ENCODE assay signal across 8 cellular contexts in genomic region chr3:197297476-197298340, GRCh38. TPM values are rescaled to one million over a fixed set of nuclear protein-coding genes. Genes with fewer than 3 reads are reported as not detected.
A peak's percentile ranks its signal among the peaks of the same experiment; 100 is the strongest.
DNase-seq lines count a peak whose midpoint lies in the region; ATAC-seq and TF ChIP-seq lines count a peak whose summit lies in the region.

No MANE protein-coding gene starts in this region.

- H3K36me3 ChIP-seq in heart right ventricle, result peaks cover 0 to 35% (median 4%) of the 10 kb centered on the region in 9 donors
- peaks cover 0 to 6% (median 0%) of the 10 kb centered on the region in 4 donors for H3K36me3 ChIP-seq in upper lobe of left lung

- no peak for TF ChIP-seq POLR2A in upper lobe of left lung (IDR thresholded peaks at IDR 0.05)

- H3K4me3 ChIP-seq in GM12875 (ENCODE audit: low read depth, low read length), result peak overlapping the region; percentile 91
- peak overlapping the region; percentile 78 to 100 (median 92) for H3K4me3 ChIP-seq in heart right ventricle
- peak overlapping the region; percentile 79 to 92 (median 91) for H3K4me3 ChIP-seq in upper lobe of left lung

- no peaks in the 10 kb centered on the region for H3K27me3 ChIP-seq in heart right ventricle
- no peaks in the 10 kb centered on the region for H3K27me3 ChIP-seq in upper lobe of left lung

- DNase-seq in NCI-H1105 treated with DMSO at 0.1 percent for 48 hours (lab: John Stamatoyannopoulos, UW) (peak; percentile 97), SW 1271 (lab: John Stamatoyannopoulos, UW) (peak; percentile 72 to 85), heart right ventricle (peak; percentile 87 to 91), posterior vena cava (ENCODE audit: low spot score) (peak; percentile 96), upper lobe of left lung (peak; percentile 89 to 96)

- TF ChIP-seq EP300 in upper lobe of left lung (IDR thresholded peaks at IDR 0.05), result no peak

- intact Hi-C loops in heart right ventricle (cut with DNase I) (loop anchor here in 3 of 10 donors (2.0 to 10.0 kb wide), 4 partner anchors 55 to 160 kb away; no protein-coding TSS in a partner anchor), posterior vena cava (cut with DNase I) (no loop called here)

- peak; percentile 77 for ATAC-seq in HG02759 (IDR thresholded peaks at IDR 0.05; ENCODE audit: unreplicated experiment)
- peak; percentile 93 to 96 (median 94) for ATAC-seq in heart right ventricle
- peak; percentile 94 to 96 for ATAC-seq in upper lobe of left lung (ENCODE audit: low FRiP score in 2 of 2)

- H3K27ac ChIP-seq in adipose tissue (ENCODE audit: low read depth, low read length) (peak overlapping the region; percentile 61), heart right ventricle (peak overlapping the region; percentile 80 to 96 (median 94)), upper lobe of left lung (peak overlapping the region; percentile 87 to 96 (median 94))

- TF ChIP-seq CTCF in GM12875 (IDR thresholded peaks at IDR 0.05; ENCODE audit: borderline replicate concordance, insufficient read depth, low read depth, low read length), result no peak
- no peak for TF ChIP-seq CTCF in heart right ventricle (IDR thresholded peaks at IDR 0.05)
- TF ChIP-seq CTCF in upper lobe of left lung (IDR thresholded peaks at IDR 0.05), result no peak

- H3K4me1 ChIP-seq in heart right ventricle, result peaks cover 7 to 50% (median 24%) of the 10 kb centered on the region in 9 donors
- H3K4me1 ChIP-seq in upper lobe of left lung, result peaks cover 8 to 31% (median 21%) of the 10 kb centered on the region in 4 donors

- H3K9me3 ChIP-seq in heart right ventricle (no peaks in the 10 kb centered on the region), upper lobe of left lung (no peaks in the 10 kb centered on the region)

- WGBS in adipose tissue, 3 donors, result 0 to 1% (median 0%) methylated on average over 57 to 98 of the region's 100 CpGs
- 0 to 1% methylated on average over 85 to 98 of the region's 100 CpGs for WGBS in heart right ventricle, 2 donors
- 1 to 2% methylated on average over 38 to 54 of the region's 100 CpGs for WGBS in upper lobe of left lung, 2 donors

RNA-seq across cellular contexts. Expression of gene DLG1, which starts 0.7 kb away (rescaled TPM):
- 10 to 100 TPM in 2 of 3 donors, 1 to 10 TPM in 1; 9.1 to 23.3 (median 16.2) TPM for polyA plus RNA-seq in adipose tissue
- total RNA-seq in heart right ventricle, result 10 to 100 TPM; 29.0 to 97.4 (median 57.6) TPM
- 10 to 100 TPM; 20.7 to 42.5 TPM for polyA plus RNA-seq in heart right ventricle
- total RNA-seq in posterior vena cava, result 10 to 100 TPM; 67.9 to 70.3 TPM
- total RNA-seq in upper lobe of left lung, result 100 to 1,000 TPM in 1 of 6 donors, 10 to 100 TPM in 5; 49.3 to 102 (median 63.2) TPM

Comparison
In these comparisons a context has a peak if more than half of its experiments do, and no peak if none do; other contexts are left out.
1. Peak in every context shown above with its lines: DNase-seq, ATAC-seq, H3K4me3 ChIP-seq and H3K27ac ChIP-seq.